Comparison of ENCODE assay signal across 1 cellular context in genomic region chr5:131164931-131165727, GRCh38.
TF ChIP-seq lines count a peak whose summit lies in the region.

Gene HINT1 (minus strand): TSS chr5:131165256. CDS start chr5:131165205, 51 bp downstream.

TF ChIP-seq in K562, 482 proteins besides CTCF, POLR2A, EP300 and RAD21 (continued from another document and continues in another):
- 0 out of 2 replicates have a peak, but pooled peaks have one; percentile 18 for TF ChIP-seq AFF4 (CRISPR knock-in tag; IDR thresholded peaks at IDR 0.05)
- 0 out of 2 replicates have a peak, but pooled peaks have one; percentile 14 for TF ChIP-seq SMC3 (conservative IDR thresholded peaks at IDR 0.05; ENCODE audit: insufficient read depth, low read depth, low read length)
- no peak for TF ChIP-seq CREB5 (CRISPR knock-in tag; IDR thresholded peaks at IDR 0.05)
- no peak for TF ChIP-seq ZNF778 (CRISPR knock-in tag; IDR thresholded peaks at IDR 0.05)
- TF ChIP-seq MAX (CRISPR knock-in tag; IDR thresholded peaks at IDR 0.05) = peak; percentile 10
- TF ChIP-seq NFRKB (IDR thresholded peaks at IDR 0.05; ENCODE audit: low read depth) = peak; percentile 56; the same call in 1 of the 2 replicates
- peak; percentile 33; the same call in 1 of the 2 replicates for TF ChIP-seq TFAP4 (CRISPR knock-in tag; IDR thresholded peaks at IDR 0.05; ENCODE audit: borderline replicate concordance)
- 0 out of 2 replicates have a peak, but pooled peaks have one; percentile 49 for TF ChIP-seq ZSCAN29 (IDR thresholded peaks at IDR 0.05)
- TF ChIP-seq JUNB (CRISPR knock-in tag; conservative IDR thresholded peaks at IDR 0.05) = no peak
- no peak for TF ChIP-seq NFYB (IDR thresholded peaks at IDR 0.05; ENCODE audit: extremely low read depth, insufficient read length)
- peak; percentile 90 for TF ChIP-seq POLR2G (IDR thresholded peaks at IDR 0.05; ENCODE audit: low read depth, low read length)
- peak; percentile 71 for TF ChIP-seq KDM5B (IDR thresholded peaks at IDR 0.05; ENCODE audit: insufficient replicate concordance, low read depth, low read length)
- TF ChIP-seq VEZF1 (CRISPR knock-in tag; IDR thresholded peaks at IDR 0.05) = peak; percentile 60
- peak; percentile 60; the same call in 1 of the 2 replicates for TF ChIP-seq THAP12 (CRISPR knock-in tag; IDR thresholded peaks at IDR 0.05)
- TF ChIP-seq ZBTB43 (CRISPR knock-in tag; IDR thresholded peaks at IDR 0.05) = peak; percentile 70; the same call in 1 of the 2 replicates
- TF ChIP-seq ZNF584 (CRISPR knock-in tag; IDR thresholded peaks at IDR 0.05; ENCODE audit: low read depth) = no peak
- TF ChIP-seq MNT (conservative IDR thresholded peaks at IDR 0.05) = peak; percentile 48 to 50
- TF ChIP-seq EP400 (IDR thresholded peaks at IDR 0.05) = peak; percentile 75
- peak; percentile 34; the same call in 1 of the 2 replicates for TF ChIP-seq DEAF1 (CRISPR knock-in tag; IDR thresholded peaks at IDR 0.05)
- peak; percentile 96 for TF ChIP-seq RBFOX2 (IDR thresholded peaks at IDR 0.05; ENCODE audit: low read depth, low read length)
- TF ChIP-seq CTBP1 (IDR thresholded peaks at IDR 0.05; ENCODE audit: borderline replicate concordance) = peak; percentile 86
- peak; percentile 85 for TF ChIP-seq TBP (optimal IDR thresholded peaks at IDR 0.05; ENCODE audit: low read depth, low read length)
- no peak for TF ChIP-seq ATF1 (CRISPR knock-in tag; IDR thresholded peaks at IDR 0.05)
- TF ChIP-seq ATF1 (tag; IDR thresholded peaks at IDR 0.05) = peak; percentile 53; the same call in 1 of the 2 replicates
- TF ChIP-seq NKRF (IDR thresholded peaks at IDR 0.05; ENCODE audit: borderline replicate concordance) = 0 out of 2 replicates have a peak, but pooled peaks have one; percentile 7
- peak; percentile 43 for TF ChIP-seq ZNF316 (IDR thresholded peaks at IDR 0.05)
- TF ChIP-seq ZNF121 (CRISPR knock-in tag; conservative IDR thresholded peaks at IDR 0.05) = 0 out of 2 replicates have a peak, but pooled peaks have one; percentile 13
- TF ChIP-seq HDAC1 (IDR thresholded peaks at IDR 0.05) = peak in 1 of 2 experiments; percentile 16; a peak in 1 of 4 replicates
- peak in 1 of 2 experiments; percentile 7; a peak in 1 of 4 replicates for TF ChIP-seq FOXA3 (CRISPR knock-in tag; conservative IDR thresholded peaks at IDR 0.05 in 1 of 2, IDR thresholded peaks at IDR 0.05 in 1 of 2)
- TF ChIP-seq ZBTB12 (CRISPR knock-in tag; IDR thresholded peaks at IDR 0.05) = no peak
- peak; percentile 82 for TF ChIP-seq GATA2 (CRISPR knock-in tag; IDR thresholded peaks at IDR 0.05)
- TF ChIP-seq L3MBTL2 (IDR thresholded peaks at IDR 0.05) = 0 out of 2 replicates have a peak, but pooled peaks have one; percentile 5
- TF ChIP-seq ZNF79 (CRISPR knock-in tag; IDR thresholded peaks at IDR 0.05; ENCODE audit: low read depth) = no peak
- TF ChIP-seq SRF (CRISPR knock-in tag; IDR thresholded peaks at IDR 0.05) = peak in 1 of 2 experiments; percentile 67; a peak in 1 of 4 replicates
- peak; percentile 75 for TF ChIP-seq POU5F1 (IDR thresholded peaks at IDR 0.05; ENCODE audit: borderline replicate concordance, low read depth, low read length, partially characterized antibody)
- TF ChIP-seq PYGO2 (tag; IDR thresholded peaks at IDR 0.05) = no peak
- TF ChIP-seq POLR2AphosphoS5 (IDR thresholded peaks at IDR 0.05; ENCODE audit: control insufficient read depth, insufficient read depth, low read depth, low read length) = peak; percentile 92
- TF ChIP-seq PCBP2 (IDR thresholded peaks at IDR 0.05; ENCODE audit: low read depth, low read length, poor library complexity, severe bottlenecking) = no peak
- peak; percentile 25; the same call in 1 of the 2 replicates for TF ChIP-seq GTF2F1 (IDR thresholded peaks at IDR 0.05; ENCODE audit: low read depth, low read length)
- TF ChIP-seq RCOR1 (IDR thresholded peaks at IDR 0.05; ENCODE audit: borderline replicate concordance in 1 of 2, low read depth in 2 of 2, low read length in 2 of 2) = peak in 1 of 2 experiments; percentile 25; a peak in 1 of 4 replicates
